8 cellular contexts compared by ENCODE assay signal in the genomic region with DNA sequence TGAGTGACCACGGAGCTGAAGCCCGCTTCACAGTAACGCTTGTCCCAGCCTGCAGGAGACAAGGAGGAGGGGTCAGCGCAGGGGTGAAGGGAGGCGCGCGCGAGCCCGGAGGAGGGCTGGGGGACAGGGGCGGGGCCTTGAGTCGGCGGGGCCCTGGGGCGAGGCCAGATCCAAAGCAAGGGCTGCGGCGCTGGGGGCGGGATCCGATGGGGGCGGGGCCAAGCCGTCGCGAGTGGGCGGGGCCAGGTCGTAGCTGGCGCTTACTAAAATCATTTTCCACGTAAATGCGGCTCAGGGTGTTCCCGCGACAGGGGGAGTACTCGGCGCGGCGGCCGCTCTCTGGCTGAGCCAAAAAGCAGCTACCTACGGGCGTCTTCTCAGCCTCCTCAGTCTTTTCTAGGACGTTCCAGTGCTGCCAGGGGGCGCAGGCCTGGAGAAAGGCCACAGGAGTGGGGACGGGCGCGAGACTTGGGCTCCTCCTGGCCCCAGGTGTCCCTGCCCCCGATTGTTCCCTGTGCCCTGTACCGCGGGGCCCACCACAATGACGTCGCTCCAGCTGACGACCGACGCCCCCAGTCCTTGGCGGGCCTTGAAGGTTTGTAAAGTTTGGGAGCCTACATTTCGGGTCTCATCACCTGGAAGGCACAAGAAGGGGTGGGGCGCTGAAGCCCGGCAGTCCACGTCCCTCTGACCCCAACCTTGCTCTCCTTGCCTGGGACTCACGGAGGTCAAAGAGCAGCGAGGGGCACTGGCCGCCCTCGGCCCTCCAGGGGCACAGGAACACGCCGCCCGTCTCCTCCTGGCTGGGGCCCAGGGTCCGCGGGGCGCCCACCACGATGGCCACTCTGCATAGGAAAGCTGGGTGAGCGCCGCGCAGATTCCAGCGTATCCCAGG. TPM values are rescaled to one million over a fixed set of nuclear protein-coding genes. Genes with fewer than 3 reads are reported as not detected.
A peak's percentile ranks its signal among the peaks of the same experiment; 100 is the strongest.
DNase-seq lines count a peak whose midpoint lies in the region; ATAC-seq and TF ChIP-seq lines count a peak whose summit lies in the region.

No MANE protein-coding gene starts in this region.

- H3K4me1 ChIP-seq in HAP-1 = peaks cover 7% of the 10 kb centered on the region
- H3K4me1 ChIP-seq in liver (ENCODE audit: control insufficient read depth in 4 of 4, insufficient read depth in 4 of 4, low read length in 3 of 4) = peaks cover 5 to 11% (median 7%) of the 10 kb centered on the region in 4 donors

- CTCF ChIA-PET in CD4-positive, alpha-beta T cell (lab: Charles Lee) = interaction anchor here (0.6 to 1.4 kb wide), 4 partner anchors 13 to 390 kb away, joined by 3 to 5 read pairs (median 4); a partner anchor contains a TSS
- CTCF ChIA-PET in activated CD4-positive, alpha-beta T cell treated with anti-CD3 and anti-CD28 coated beads, Interleukin-2, amount 10 ng/mL, durations not matched to agents 7 days and 5 days (lab: Charles Lee) = interaction anchor here (1.0 to 1.8 kb wide), 5 partner anchors 9 to 175 kb away, joined by 3 to 7 read pairs (median 4); a partner anchor contains a TSS

- POLR2A ChIA-PET in CD4-positive, alpha-beta T cell (lab: Charles Lee) = interaction anchor here (2.1 kb wide), 1 partner anchor 11 kb away, joined by 7 read pairs; no protein-coding TSS in a partner anchor
- POLR2A ChIA-PET in activated CD4-positive, alpha-beta T cell treated with anti-CD3 and anti-CD28 coated beads, Interleukin-2, amount 10 ng/mL, durations not matched to agents 7 days and 5 days (lab: Charles Lee) = interaction anchor here (0.6 kb wide), 1 partner anchor 166 kb away, joined by 4 read pairs; a partner anchor contains a TSS

- H3K27me3 ChIP-seq in CD4-positive, alpha-beta T cell (ENCODE audit: control insufficient read depth, insufficient read depth, low read length) = peaks cover 9% of the 10 kb centered on the region
- H3K27me3 ChIP-seq in HAP-1 (ENCODE audit: low read depth) (no peaks in the 10 kb centered on the region), liver (ENCODE audit: control insufficient read depth in 4 of 4, insufficient read depth in 4 of 4, low read length in 3 of 4) (no peaks in the 10 kb centered on the region)

- peak; percentile 93 for ATAC-seq in CD4-positive, alpha-beta T cell (ENCODE audit: poor library complexity)
- no peak for ATAC-seq in HG03442 (IDR thresholded peaks at IDR 0.05; ENCODE audit: unreplicated experiment)

- H3K9me3 Mint-ChIP-seq in CD4-positive, alpha-beta T cell = no peaks in the 10 kb centered on the region
- H3K9me3 Mint-ChIP-seq in activated CD4-positive, alpha-beta T cell treated with anti-CD3 and anti-CD28 coated beads, Interleukin-2, amount 10 ng/mL, durations not matched to agents 7 days and 5 days = no peaks in the 10 kb centered on the region

- peak overlapping the region; percentile 84 for H3K4me3 Mint-ChIP-seq in CD4-positive, alpha-beta T cell
- H3K4me3 Mint-ChIP-seq in activated CD4-positive, alpha-beta T cell treated with anti-CD3 and anti-CD28 coated beads, Interleukin-2, amount 10 ng/mL, durations not matched to agents 7 days and 5 days = peak overlapping the region; percentile 67

- WGBS in liver = 6% methylated on average over 68 of the region's 68 CpGs

- H3K9ac ChIP-seq in liver (ENCODE audit: low read depth in 1 of 2, low read length in 2 of 2) = no peak overlapping the region

- no peak overlapping the region for H3K27ac Mint-ChIP-seq in CD4-positive, alpha-beta T cell
- H3K27ac Mint-ChIP-seq in activated CD4-positive, alpha-beta T cell treated with anti-CD3 and anti-CD28 coated beads, Interleukin-2, amount 10 ng/mL, durations not matched to agents 7 days and 5 days = no peak overlapping the region

- no peaks in the 10 kb centered on the region for H3K9me3 ChIP-seq in CD4-positive, alpha-beta T cell (ENCODE audit: control insufficient read depth, low read length)
- H3K9me3 ChIP-seq in HAP-1 = no peaks in the 10 kb centered on the region
- H3K9me3 ChIP-seq in liver (ENCODE audit: control insufficient read depth in 4 of 4, low read length in 3 of 4) = no peaks in the 10 kb centered on the region

- no peak overlapping the region for H3K27ac ChIP-seq in CD4-positive, alpha-beta T cell (ENCODE audit: low read depth, low read length)
- H3K27ac ChIP-seq in liver (ENCODE audit: low read depth in 1 of 2, low read length in 2 of 2) = no peak overlapping the region

- DNase-seq in CD4-positive, alpha-beta T cell = peak; percentile 69 to 85 (median 80)
- peak; percentile 86 to 98 for DNase-seq in HAP-1 (ENCODE audit: low spot score in 2 of 2)
- peak; percentile 49 for DNase-seq in NCI-H226
- DNase-seq in activated CD4-positive, alpha-beta T cell treated with anti-CD3 and anti-CD28 coated beads, Interleukin-2, amount 10 ng/mL, durations not matched to agents 7 days and 5 days = peak; percentile 84
- peak; percentile 31 for DNase-seq in dedifferentiated amniotic fluid mesenchymal stem cell (ENCODE audit: extremely low spot score)
- DNase-seq in stimulated activated CD4-positive, alpha-beta T cell treated with anti-CD3 and anti-CD28 coated beads, Interleukin-4, amount 100 ng/mL, for 1 hour = peak; percentile 86

- peak overlapping the region; percentile 40 for H3K4me3 ChIP-seq in HAP-1
- peak overlapping the region; percentile 29 to 43 (median 33) for H3K4me3 ChIP-seq in liver (ENCODE audit: low read depth in 1 of 3, low read length in 3 of 3)

- peaks cover 26% of the 10 kb centered on the region for H3K27me3 Mint-ChIP-seq in CD4-positive, alpha-beta T cell
- H3K27me3 Mint-ChIP-seq in activated CD4-positive, alpha-beta T cell treated with anti-CD3 and anti-CD28 coated beads, Interleukin-2, amount 10 ng/mL, durations not matched to agents 7 days and 5 days = peaks cover 35% of the 10 kb centered on the region

- H3K36me3 Mint-ChIP-seq in CD4-positive, alpha-beta T cell (ENCODE audit: low read depth) = no peaks in the 10 kb centered on the region
- H3K36me3 Mint-ChIP-seq in activated CD4-positive, alpha-beta T cell treated with anti-CD3 and anti-CD28 coated beads, Interleukin-2, amount 10 ng/mL, durations not matched to agents 7 days and 5 days (ENCODE audit: low read depth) = peaks cover 2% of the 10 kb centered on the region

- intact Hi-C loops in CD4-positive, alpha-beta T cell (cut with DNase I, micrococcal nuclease) = no loop called here

- no peak for TF ChIP-seq CTCF in CD4-positive, alpha-beta T cell (IDR thresholded peaks at IDR 0.05)
- TF ChIP-seq CTCF in liver (IDR thresholded peaks at IDR 0.05; ENCODE audit: low read depth, low read length, missing input control) = no peak

- in situ Hi-C loops in HAP-1 (cut with MboI; ENCODE audit: low sequenced_read_pairs) = no loop called here

- peaks cover 12% of the 10 kb centered on the region for H3K4me1 Mint-ChIP-seq in CD4-positive, alpha-beta T cell (ENCODE audit: low read depth)
- peaks cover 22% of the 10 kb centered on the region for H3K4me1 Mint-ChIP-seq in activated CD4-positive, alpha-beta T cell treated with anti-CD3 and anti-CD28 coated beads, Interleukin-2, amount 10 ng/mL, durations not matched to agents 7 days and 5 days

- no peaks in the 10 kb centered on the region for H3K36me3 ChIP-seq in HAP-1 (replicated peaks)
- H3K36me3 ChIP-seq in liver (ENCODE audit: control insufficient read depth in 4 of 4, insufficient read depth in 3 of 4, low read depth in 1 of 4, low read length in 3 of 4) = no peaks in the 10 kb centered on the region

- TF ChIP-seq RAD21 in liver (IDR thresholded peaks at IDR 0.05) = no peak

TF ChIP-seq in liver, 16 proteins besides CTCF, POLR2A, EP300 and RAD21 (continues in another document):
- TF ChIP-seq TAF1 (conservative IDR thresholded peaks at IDR 0.05) (no peak), RXRA (IDR thresholded peaks at IDR 0.05) (no peak)
- TF ChIP-seq, protein P1, sequence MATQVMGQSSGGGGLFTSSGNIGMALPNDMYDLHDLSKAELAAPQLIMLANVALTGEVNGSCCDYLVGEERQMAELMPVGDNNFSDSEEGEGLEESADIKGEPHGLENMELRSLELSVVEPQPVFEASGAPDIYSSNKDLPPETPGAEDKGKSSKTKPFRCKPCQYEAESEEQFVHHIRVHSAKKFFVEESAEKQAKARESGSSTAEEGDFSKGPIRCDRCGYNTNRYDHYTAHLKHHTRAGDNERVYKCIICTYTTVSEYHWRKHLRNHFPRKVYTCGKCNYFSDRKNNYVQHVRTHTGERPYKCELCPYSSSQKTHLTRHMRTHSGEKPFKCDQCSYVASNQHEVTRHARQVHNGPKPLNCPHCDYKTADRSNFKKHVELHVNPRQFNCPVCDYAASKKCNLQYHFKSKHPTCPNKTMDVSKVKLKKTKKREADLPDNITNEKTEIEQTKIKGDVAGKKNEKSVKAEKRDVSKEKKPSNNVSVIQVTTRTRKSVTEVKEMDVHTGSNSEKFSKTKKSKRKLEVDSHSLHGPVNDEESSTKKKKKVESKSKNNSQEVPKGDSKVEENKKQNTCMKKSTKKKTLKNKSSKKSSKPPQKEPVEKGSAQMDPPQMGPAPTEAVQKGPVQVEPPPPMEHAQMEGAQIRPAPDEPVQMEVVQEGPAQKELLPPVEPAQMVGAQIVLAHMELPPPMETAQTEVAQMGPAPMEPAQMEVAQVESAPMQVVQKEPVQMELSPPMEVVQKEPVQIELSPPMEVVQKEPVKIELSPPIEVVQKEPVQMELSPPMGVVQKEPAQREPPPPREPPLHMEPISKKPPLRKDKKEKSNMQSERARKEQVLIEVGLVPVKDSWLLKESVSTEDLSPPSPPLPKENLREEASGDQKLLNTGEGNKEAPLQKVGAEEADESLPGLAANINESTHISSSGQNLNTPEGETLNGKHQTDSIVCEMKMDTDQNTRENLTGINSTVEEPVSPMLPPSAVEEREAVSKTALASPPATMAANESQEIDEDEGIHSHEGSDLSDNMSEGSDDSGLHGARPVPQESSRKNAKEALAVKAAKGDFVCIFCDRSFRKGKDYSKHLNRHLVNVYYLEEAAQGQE (IDR thresholded peaks at IDR 0.05) = no peak

RNA-seq across cellular contexts. Expression of a gene that starts 3.9 kb away (rescaled TPM):
- total RNA-seq in CD4-positive, alpha-beta T cell = under 1 TPM; 0.85 to 0.87 TPM
- total RNA-seq in activated CD4-positive, alpha-beta T cell treated with anti-CD3 and anti-CD28 coated beads, Interleukin-2, amount 10 ng/mL, durations not matched to agents 7 days and 5 days = under 1 TPM; 0.27 to 0.47 TPM
- 10 to 100 TPM in 1 of 2 donors, under 1 TPM in 1; 0.25 to 23.8 TPM for total RNA-seq in liver
- polyA plus RNA-seq in liver = under 1 TPM; 0.22 to 0.38 TPM

RNA-seq across cellular contexts. Expression of a gene that starts 21.9 kb away (rescaled TPM):
- total RNA-seq in CD4-positive, alpha-beta T cell = under 1 TPM; 0.08 to 0.19 TPM
- total RNA-seq in activated CD4-positive, alpha-beta T cell treated with anti-CD3 and anti-CD28 coated beads, Interleukin-2, amount 10 ng/mL, durations not matched to agents 7 days and 5 days = under 1 TPM in 1 of 2 experiments, not detected in 1; 0.08 TPM
- total RNA-seq in liver = 1 to 10 TPM in 1 of 2 donors, under 1 TPM in 1; 0.08 to 1.1 TPM
- polyA plus RNA-seq in liver = under 1 TPM in 1 of 2 donors, not detected in 1; 0.18 TPM

RNA-seq across cellular contexts. Expression of a gene that starts 40.4 kb away (rescaled TPM):
- total RNA-seq in CD4-positive, alpha-beta T cell = 10 to 100 TPM; 15.3 to 16.1 TPM
- 10 to 100 TPM; 61.1 to 70.5 TPM for total RNA-seq in activated CD4-positive, alpha-beta T cell treated with anti-CD3 and anti-CD28 coated beads, Interleukin-2, amount 10 ng/mL, durations not matched to agents 7 days and 5 days
- total RNA-seq in liver = 100 to 1,000 TPM in 1 of 2 donors, 10 to 100 TPM in 1; 90.9 to 166 TPM
- polyA plus RNA-seq in liver = 100 to 1,000 TPM; 127 to 139 TPM

Comparison
In these comparisons a context has a peak if more than half of its experiments do, and no peak if none do; other contexts are left out.
1. DNase-seq: peak in every context shown above with its lines; median percentile 92 in HAP-1; 86 in stimulated activated CD4-positive, alpha-beta T cell treated with anti-CD3 and anti-CD28 coated beads, Interleukin-4, amount 100 ng/mL, for 1 hour; 84 in activated CD4-positive, alpha-beta T cell treated with anti-CD3 and anti-CD28 coated beads, Interleukin-2, amount 10 ng/mL, durations not matched to agents 7 days and 5 days; 80 in CD4-positive, alpha-beta T cell; 49 in NCI-H226; 31 in dedifferentiated amniotic fluid mesenchymal stem cell.